8 cellular contexts compared by ENCODE assay signal in the genomic region with DNA sequence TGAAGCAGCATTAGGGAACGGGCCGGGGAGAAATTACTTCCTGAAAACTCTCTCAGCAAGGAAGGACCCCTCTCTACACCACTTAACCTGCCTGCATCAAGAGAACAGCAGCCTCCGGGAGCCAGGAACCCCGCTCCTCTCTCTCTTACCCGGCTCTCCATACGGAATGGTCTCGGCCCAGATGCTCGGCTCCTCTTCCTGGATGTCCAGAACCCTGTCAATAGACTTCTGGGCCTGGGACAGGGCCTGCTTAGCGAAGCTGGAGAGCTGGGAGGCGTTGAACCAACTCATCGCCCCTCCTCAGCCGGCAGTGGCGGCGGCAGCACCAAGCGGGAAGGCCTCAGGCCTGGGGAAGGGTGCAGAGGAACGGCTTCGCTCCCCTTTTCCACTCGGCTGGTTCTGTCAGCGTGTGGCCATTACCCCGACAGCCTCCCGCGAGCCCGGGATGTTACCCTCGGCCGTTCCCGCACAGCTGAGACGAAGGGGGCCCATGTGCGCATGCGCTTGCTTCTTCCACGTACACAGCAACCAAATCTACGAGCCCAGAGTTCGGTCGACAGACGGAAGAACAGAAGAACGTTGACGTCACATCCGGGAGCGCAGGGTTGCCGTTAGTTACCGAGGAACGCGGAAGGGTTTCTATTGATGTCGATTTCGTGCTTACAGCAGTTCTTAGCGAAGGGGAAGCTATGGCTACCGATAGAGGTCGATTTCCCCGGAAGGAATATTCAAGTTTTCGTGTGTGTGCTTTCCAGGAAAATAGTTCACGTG.
A peak's percentile ranks its signal among the peaks of the same experiment; 100 is the strongest.
DNase-seq lines count a peak whose midpoint lies in the region; ATAC-seq lines count a peak whose summit lies in the region.

A gene with protein sequence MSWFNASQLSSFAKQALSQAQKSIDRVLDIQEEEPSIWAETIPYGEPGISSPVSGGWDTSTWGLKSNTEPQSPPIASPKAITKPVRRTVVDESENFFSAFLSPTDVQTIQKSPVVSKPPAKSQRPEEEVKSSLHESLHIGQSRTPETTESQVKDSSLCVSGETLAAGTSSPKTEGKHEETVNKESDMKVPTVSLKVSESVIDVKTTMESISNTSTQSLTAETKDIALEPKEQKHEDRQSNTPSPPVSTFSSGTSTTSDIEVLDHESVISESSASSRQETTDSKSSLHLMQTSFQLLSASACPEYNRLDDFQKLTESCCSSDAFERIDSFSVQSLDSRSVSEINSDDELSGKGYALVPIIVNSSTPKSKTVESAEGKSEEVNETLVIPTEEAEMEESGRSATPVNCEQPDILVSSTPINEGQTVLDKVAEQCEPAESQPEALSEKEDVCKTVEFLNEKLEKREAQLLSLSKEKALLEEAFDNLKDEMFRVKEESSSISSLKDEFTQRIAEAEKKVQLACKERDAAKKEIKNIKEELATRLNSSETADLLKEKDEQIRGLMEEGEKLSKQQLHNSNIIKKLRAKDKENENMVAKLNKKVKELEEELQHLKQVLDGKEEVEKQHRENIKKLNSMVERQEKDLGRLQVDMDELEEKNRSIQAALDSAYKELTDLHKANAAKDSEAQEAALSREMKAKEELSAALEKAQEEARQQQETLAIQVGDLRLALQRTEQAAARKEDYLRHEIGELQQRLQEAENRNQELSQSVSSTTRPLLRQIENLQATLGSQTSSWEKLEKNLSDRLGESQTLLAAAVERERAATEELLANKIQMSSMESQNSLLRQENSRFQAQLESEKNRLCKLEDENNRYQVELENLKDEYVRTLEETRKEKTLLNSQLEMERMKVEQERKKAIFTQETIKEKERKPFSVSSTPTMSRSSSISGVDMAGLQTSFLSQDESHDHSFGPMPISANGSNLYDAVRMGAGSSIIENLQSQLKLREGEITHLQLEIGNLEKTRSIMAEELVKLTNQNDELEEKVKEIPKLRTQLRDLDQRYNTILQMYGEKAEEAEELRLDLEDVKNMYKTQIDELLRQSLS (minus strand): TSS at position 538 of the 771 bp plus-strand sequence. CDS start 247 bp downstream, at position 291.

- H3K36me3 Mint-ChIP-seq in memory B cell: peaks cover 15% of the 10 kb centered on the region

- peak within 1 kb of the TSS; percentile 99 for H3K27ac Mint-ChIP-seq in memory B cell

- peaks cover 26% of the 10 kb centered on the region for H3K4me1 Mint-ChIP-seq in memory B cell

- ATAC-seq in GM19372 (IDR thresholded peaks at IDR 0.05; ENCODE audit: low read depth, unreplicated experiment) (peak; percentile 94), HG03565 (IDR thresholded peaks at IDR 0.05; ENCODE audit: unreplicated experiment) (peak; percentile 96), memory B cell (ENCODE audit: low read depth) (peak; percentile 91)

- DNase-seq in AG08396 (ENCODE audit: low spot score) (peak; percentile 96), memory B cell (ENCODE audit: low spot score in 2 of 2) (peak; percentile 95 to 96), NCI-H446 treated with DMSO at 0.1 percent for 48 hours (lab: John Stamatoyannopoulos, UW) (no peak)
- DNase-seq in activated CD4-positive, alpha-beta T cell treated with anti-CD3 and anti-CD28 coated beads, Interleukin-2, amount 50 U/mL, for 1 hour: peak; percentile 97
- peak; percentile 98 for DNase-seq in effector CD4-positive, alpha-beta T cell
- peak; percentile 97 for DNase-seq in stimulated activated CD8-positive, alpha-beta memory T cell treated with anti-CD3 and anti-CD28 coated beads, Interleukin-15, amount 100 ng/mL, for 1 hour (ENCODE audit: low read depth)

- H3K27me3 Mint-ChIP-seq in memory B cell: no peaks in the 10 kb centered on the region

- H3K9me3 Mint-ChIP-seq in memory B cell: no peaks in the 10 kb centered on the region

- peak within 1 kb of the TSS; percentile 98 for H3K4me3 Mint-ChIP-seq in memory B cell
